ENCODE assay signal across 1 cellular context in the genomic region with DNA sequence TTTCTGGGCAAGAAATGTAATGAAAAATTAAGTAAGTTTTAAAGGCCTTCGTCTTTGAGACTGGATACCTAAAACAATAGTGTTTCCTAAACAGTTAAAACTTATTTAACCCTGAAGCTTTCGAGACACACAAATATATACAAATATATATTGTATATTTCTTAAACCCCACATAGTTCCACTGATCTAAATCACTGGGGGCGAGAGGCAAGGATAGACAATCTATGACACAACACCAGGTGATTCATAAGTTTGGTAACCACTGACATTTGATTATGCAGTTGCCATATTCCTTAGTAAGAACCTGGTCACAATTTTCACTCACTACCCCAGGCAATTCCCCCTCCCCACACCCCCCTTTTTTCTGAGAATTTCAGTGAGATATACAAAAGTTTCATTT.
TF ChIP-seq lines count a peak whose summit lies in the region.

No MANE protein-coding gene starts in this region.

TF ChIP-seq in K562, 482 proteins besides CTCF, POLR2A, EP300 and RAD21 (continued from another document):
- TF ChIP-seq, protein P1, sequence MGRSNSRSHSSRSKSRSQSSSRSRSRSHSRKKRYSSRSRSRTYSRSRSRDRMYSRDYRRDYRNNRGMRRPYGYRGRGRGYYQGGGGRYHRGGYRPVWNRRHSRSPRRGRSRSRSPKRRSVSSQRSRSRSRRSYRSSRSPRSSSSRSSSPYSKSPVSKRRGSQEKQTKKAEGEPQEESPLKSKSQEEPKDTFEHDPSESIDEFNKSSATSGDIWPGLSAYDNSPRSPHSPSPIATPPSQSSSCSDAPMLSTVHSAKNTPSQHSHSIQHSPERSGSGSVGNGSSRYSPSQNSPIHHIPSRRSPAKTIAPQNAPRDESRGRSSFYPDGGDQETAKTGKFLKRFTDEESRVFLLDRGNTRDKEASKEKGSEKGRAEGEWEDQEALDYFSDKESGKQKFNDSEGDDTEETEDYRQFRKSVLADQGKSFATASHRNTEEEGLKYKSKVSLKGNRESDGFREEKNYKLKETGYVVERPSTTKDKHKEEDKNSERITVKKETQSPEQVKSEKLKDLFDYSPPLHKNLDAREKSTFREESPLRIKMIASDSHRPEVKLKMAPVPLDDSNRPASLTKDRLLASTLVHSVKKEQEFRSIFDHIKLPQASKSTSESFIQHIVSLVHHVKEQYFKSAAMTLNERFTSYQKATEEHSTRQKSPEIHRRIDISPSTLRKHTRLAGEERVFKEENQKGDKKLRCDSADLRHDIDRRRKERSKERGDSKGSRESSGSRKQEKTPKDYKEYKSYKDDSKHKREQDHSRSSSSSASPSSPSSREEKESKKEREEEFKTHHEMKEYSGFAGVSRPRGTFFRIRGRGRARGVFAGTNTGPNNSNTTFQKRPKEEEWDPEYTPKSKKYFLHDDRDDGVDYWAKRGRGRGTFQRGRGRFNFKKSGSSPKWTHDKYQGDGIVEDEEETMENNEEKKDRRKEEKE (IDR thresholded peaks at IDR 0.05; ENCODE audit: borderline replicate concordance in 1 of 2, control insufficient read depth in 1 of 2, low read depth in 2 of 2, low read length in 1 of 2) = peak in 1 of 2 experiments; percentile 27; a peak in 1 of 4 replicates
- TF ChIP-seq CEBPG (CRISPR knock-in tag; IDR thresholded peaks at IDR 0.05) (no peak), CEBPG (tag; conservative IDR thresholded peaks at IDR 0.05 in 1 of 2, IDR thresholded peaks at IDR 0.05 in 1 of 2) (peak in 1 of 2 experiments; percentile 52; a peak in 1 of 4 replicates), TEAD4 (IDR thresholded peaks at IDR 0.05; ENCODE audit: low read length) (0 out of 2 replicates have a peak, but pooled peaks have one; percentile 2), TEAD4 (CRISPR knock-in tag; IDR thresholded peaks at IDR 0.05; ENCODE audit: borderline replicate concordance) (no peak), POLR2AphosphoS5 (IDR thresholded peaks at IDR 0.05; ENCODE audit: control insufficient read depth, insufficient read depth, low read depth, low read length) (0 out of 2 replicates have a peak, but pooled peaks have one; percentile 13), ZNF584 (CRISPR knock-in tag; IDR thresholded peaks at IDR 0.05; ENCODE audit: low read depth) (0 out of 2 replicates have a peak, but pooled peaks have one; percentile 27), FOSL1 (tag; conservative IDR thresholded peaks at IDR 0.05) (peak; percentile 78), JUND (IDR thresholded peaks at IDR 0.05; ENCODE audit: borderline replicate concordance, low read depth, low read length) (peak; percentile 63), JUND (tag; IDR thresholded peaks at IDR 0.05; ENCODE audit: borderline replicate concordance, low read depth, low read length) (no peak; the same call in 2 of the 3 replicates)
- TF ChIP-seq, protein P2, sequence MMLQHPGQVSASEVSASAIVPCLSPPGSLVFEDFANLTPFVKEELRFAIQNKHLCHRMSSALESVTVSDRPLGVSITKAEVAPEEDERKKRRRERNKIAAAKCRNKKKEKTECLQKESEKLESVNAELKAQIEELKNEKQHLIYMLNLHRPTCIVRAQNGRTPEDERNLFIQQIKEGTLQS (IDR thresholded peaks at IDR 0.05) = peak; percentile 51; the same call in 1 of the 2 replicates
- TF ChIP-seq, protein P2 (CRISPR knock-in tag; conservative IDR thresholded peaks at IDR 0.05) = no peak
- TF ChIP-seq, protein P3, sequence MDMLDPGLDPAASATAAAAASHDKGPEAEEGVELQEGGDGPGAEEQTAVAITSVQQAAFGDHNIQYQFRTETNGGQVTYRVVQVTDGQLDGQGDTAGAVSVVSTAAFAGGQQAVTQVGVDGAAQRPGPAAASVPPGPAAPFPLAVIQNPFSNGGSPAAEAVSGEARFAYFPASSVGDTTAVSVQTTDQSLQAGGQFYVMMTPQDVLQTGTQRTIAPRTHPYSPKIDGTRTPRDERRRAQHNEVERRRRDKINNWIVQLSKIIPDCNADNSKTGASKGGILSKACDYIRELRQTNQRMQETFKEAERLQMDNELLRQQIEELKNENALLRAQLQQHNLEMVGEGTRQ (CRISPR knock-in tag; IDR thresholded peaks at IDR 0.05) = no peak
